Comparison of ENCODE assay signal across 21 cellular contexts in genomic region chr16:53175118-53175517, GRCh38.
DNase-seq lines count a peak whose midpoint lies in the region; ATAC-seq and TF ChIP-seq lines count a peak whose summit lies in the region.
"Had no signal": no experiment of that assay in that cellular context is flagged by ENCODE, and none has a peak within 500 bp of the region (broad histone marks: within the 10 kb centered on the region; RNA-seq: fewer than 3 reads in every experiment).

No MANE protein-coding gene starts in this region.

- H3K27ac Mint-ChIP-seq in MCF 10A (ENCODE audit: low read depth, unreplicated experiment), result peak overlapping the region; percentile 19
- H3K27ac Mint-ChIP-seq: CD4-positive, alpha-beta memory T cell had no signal

- TF ChIP-seq POLR2A in breast epithelium (IDR thresholded peaks at IDR 0.05), result no peak
- no peak for TF ChIP-seq POLR2A in esophagus muscularis mucosa (IDR thresholded peaks at IDR 0.05; ENCODE audit: low read depth)

- no peaks in the 10 kb centered on the region for H3K9me3 Mint-ChIP-seq in MCF 10A (ENCODE audit: unreplicated experiment)
- H3K9me3 Mint-ChIP-seq: CD14-positive monocyte; CD4-positive, alpha-beta memory T cell had no signal

- CTCF ChIA-PET in MCF 10A (lab: Yijun Ruan, JAX), result interaction anchor here (0.6 to 1.4 kb wide), 3 partner anchors 16 to 33 kb away, joined by 3 to 7 read pairs (median 4); no protein-coding TSS in a partner anchor

- DNase-seq in MCF 10A (ENCODE audit: unreplicated experiment), result no peak
- DNase-seq in breast epithelium (ENCODE audit: low spot score in 2 of 2), result no peak
- DNase-seq in cerebellar cortex (ENCODE audit: low spot score), result peak; percentile 25
- DNase-seq in left lobe of liver (ENCODE audit: low spot score), result no peak
- no peak for DNase-seq in esophagus muscularis mucosa (ENCODE audit: extremely low spot score)
- DNase-seq in effector CD8-positive, alpha-beta T cell (lab: John Stamatoyannopoulos, UW), result no peak
- no peak for DNase-seq in activated T-cell treated with anti-CD3 and anti-CD28 coated beads for 4 hours
- DNase-seq: ACHN; AML-193; BE2C; Calu3; CD4-positive, alpha-beta memory T cell; COR-L47; DMS53; DMS79 treated with DMSO at 0.1 percent for 48 hours; GOT3; HCEC 1CT had no signal

- no peaks in the 10 kb centered on the region for H3K4me1 ChIP-seq in breast epithelium
- H3K4me1 ChIP-seq in esophagus muscularis mucosa, result peaks cover 9 to 30% (median 20%) of the 10 kb centered on the region in 4 donors
- H3K4me1 ChIP-seq: BE2C had no signal

- peaks cover 17% of the 10 kb centered on the region for H3K4me1 Mint-ChIP-seq in MCF 10A (ENCODE audit: insufficient read depth, unreplicated experiment)

- H3K27me3 Mint-ChIP-seq in MCF 10A (ENCODE audit: insufficient read depth, unreplicated experiment), result no peaks in the 10 kb centered on the region
- H3K27me3 Mint-ChIP-seq: CD4-positive, alpha-beta memory T cell had no signal

- H3K27me3 ChIP-seq in breast epithelium, result no peaks in the 10 kb centered on the region
- H3K27me3 ChIP-seq in esophagus muscularis mucosa, result no peaks in the 10 kb centered on the region
- H3K27me3 ChIP-seq: BE2C; BLaER1 treated with 17β-estradiol and CSF1 and Interleukin-3, amounts not matched to agents 10 nM and 100 nM had no signal

- H3K9me3 ChIP-seq in breast epithelium (no peaks in the 10 kb centered on the region), esophagus muscularis mucosa (no peaks in the 10 kb centered on the region)
- H3K9me3 ChIP-seq: BE2C had no signal

- no peak overlapping the region for H3K4me3 Mint-ChIP-seq in MCF 10A (ENCODE audit: unreplicated experiment)
- H3K4me3 Mint-ChIP-seq: CD14-positive monocyte; CD4-positive, alpha-beta memory T cell had no signal

- TF ChIP-seq CTCF in MCF 10A (IDR thresholded peaks at IDR 0.05; ENCODE audit: unreplicated experiment) (no peak), breast epithelium (IDR thresholded peaks at IDR 0.05) (no peak), esophagus muscularis mucosa (IDR thresholded peaks at IDR 0.05) (no peak)

- BruUV-seq in MCF 10A (replicated peaks; lab: Mats Ljungman, UMichigan), result no TSS peak

- peaks cover 38% of the 10 kb centered on the region for H3K36me3 Mint-ChIP-seq in MCF 10A (ENCODE audit: insufficient read depth, unreplicated experiment)

- H3K4me3 ChIP-seq in breast epithelium (no peak overlapping the region), esophagus muscularis mucosa (no peak overlapping the region)
- H3K4me3 ChIP-seq: BLaER1 treated with 17β-estradiol and CSF1 and Interleukin-3, amounts not matched to agents 10 nM and 100 nM had no signal

- ATAC-seq in left lobe of liver (peak; percentile 54), HG03354 (IDR thresholded peaks at IDR 0.05; ENCODE audit: poor library complexity, severe bottlenecking, unreplicated experiment) (no peak)

- POLR2A ChIA-PET in MCF 10A (lab: Yijun Ruan, JAX), result interaction anchor here (2.6 kb wide), 1 partner anchor 33 kb away, joined by 12 read pairs; no protein-coding TSS in a partner anchor

- TF ChIP-seq EP300 in esophagus muscularis mucosa (IDR thresholded peaks at IDR 0.05), result no peak

- H3K36me3 ChIP-seq in breast epithelium (no peaks in the 10 kb centered on the region), esophagus muscularis mucosa (no peaks in the 10 kb centered on the region)

- 83% methylated on average over 1 of the region's 1 CpG for WGBS in esophagus muscularis mucosa

- intact Hi-C loops in MCF 10A (cut with micrococcal nuclease) (no loop called here), breast epithelium (cut with DNase I; ENCODE audit: low total_unique reads) (no loop called here), esophagus muscularis mucosa (cut with DNase I) (no loop called here)

- H3K27ac ChIP-seq in breast epithelium (no peak overlapping the region), esophagus muscularis mucosa (replicated peaks in 1 of 4) (no peak overlapping the region)
- H3K27ac ChIP-seq: 22Rv1; BLaER1 treated with 17β-estradiol and CSF1 and Interleukin-3, amounts not matched to agents 10 nM and 100 nM had no signal
